ENCODE assay signal across 16 cellular contexts in genomic region chr11:135008412-135008811, GRCh38.
A peak's percentile ranks its signal among the peaks of the same experiment; 100 is the strongest.
DNase-seq lines count a peak whose midpoint lies in the region; ATAC-seq, FAIRE-seq and TF ChIP-seq lines count a peak whose summit lies in the region.
"Had no signal": no experiment of that assay in that cellular context is flagged by ENCODE, and none has a peak within 500 bp of the region (broad histone marks: within the 10 kb centered on the region; RNA-seq: fewer than 3 reads in every experiment).

No MANE protein-coding gene starts in this region.

- no peak for TF ChIP-seq EP300 in H1 (IDR thresholded peaks at IDR 0.05; ENCODE audit: borderline replicate concordance in 1 of 2, low read depth in 2 of 2, low read length in 2 of 2)

- no peak overlapping the region for H3K4ac ChIP-seq in H1 (replicated peaks; ENCODE audit: insufficient read length, low read depth, low read length)

- no peak overlapping the region for H3K4me3 ChIP-seq in right cardiac atrium (ENCODE audit: low read length)
- no peak overlapping the region for H3K4me3 ChIP-seq in H1 (ENCODE audit: extremely low read depth in 1 of 4, insufficient read depth in 2 of 4, low read depth in 3 of 4, low read length in 4 of 4)

- no peak for TF ChIP-seq RAD21 in H1 (IDR thresholded peaks at IDR 0.05 in 1 of 2, conservative IDR thresholded peaks at IDR 0.05 in 1 of 2; ENCODE audit: low read depth in 2 of 2, low read length in 2 of 2)

- POLR2A ChIA-PET in H1 (lab: Charles Lee; ENCODE audit: partially characterized antibody) = interaction anchor here (1.0 kb wide), 1 partner anchor 23 kb away, joined by 3 read pairs; no protein-coding TSS in a partner anchor

- H3K4me3 Mint-ChIP-seq in nephron progenitor cell = peak overlapping the region; percentile 24

- H2BK5ac ChIP-seq in H1 (ENCODE audit: low read depth, low read length) = no peak overlapping the region

- H3K27ac Mint-ChIP-seq in nephron progenitor cell = peak overlapping the region; percentile 16

- H3K9me3 Mint-ChIP-seq in nephron progenitor cell = peaks cover 21% of the 10 kb centered on the region

- DNase-seq in left ventricle myocardium superior (no peak), right cardiac atrium (no peak), H1 (ENCODE audit: low read depth in 1 of 2, low spot score in 2 of 2) (no peak), nephron progenitor cell (no peak), GM19240 (ENCODE audit: insufficient read length, low spot score) (no peak), SK-N-DZ (ENCODE audit: low spot score) (no peak)
- DNase-seq in effector CD8-positive, alpha-beta T cell (lab: John Stamatoyannopoulos, UW) = no peak
- DNase-seq in activated CD4-positive, alpha-beta T cell treated with anti-CD3 and anti-CD28 coated beads, Interleukin-2, amount 50 U/mL, for 4 hours = no peak
- DNase-seq: GOT3, NCI-H1048, NCI-H1417 treated with DMSO at 0.1 percent for 48 hours, NCI-H2081, NCI-H2227 treated with DMSO at 0.1 percent for 48 hours, RPMI8226, SHP77 treated with DMSO at 0.1 percent for 48 hours had no signal

- H3K27me3 ChIP-seq in right cardiac atrium (ENCODE audit: control insufficient read depth, insufficient read depth) (no peaks in the 10 kb centered on the region), H1 (replicated peaks in 1 of 4; ENCODE audit: control insufficient read depth in 3 of 4, extremely low read depth in 1 of 4, insufficient read depth in 3 of 4, low read length in 3 of 4) (no peaks in the 10 kb centered on the region)

- peak; percentile 49 for ATAC-seq in left ventricle myocardium superior
- no peak for ATAC-seq in right cardiac atrium
- ATAC-seq: HCT116 had no signal

- intact Hi-C loops in left ventricle myocardium superior (cut with micrococcal nuclease) = no loop called here
- intact Hi-C loops in right cardiac atrium (cut with DNase I) = no loop called here

- peaks cover 8% of the 10 kb centered on the region for H3K36me3 Mint-ChIP-seq in nephron progenitor cell (ENCODE audit: low read depth)

- no peak overlapping the region for H2BK12ac ChIP-seq in H1 (ENCODE audit: low read depth, low read length)

- H3K56ac ChIP-seq in H1 (replicated peaks; ENCODE audit: insufficient read length, low read depth, low read length) = no peak overlapping the region

- no peak overlapping the region for H3K14ac ChIP-seq in H1 (ENCODE audit: insufficient read length)

- H3K4me1 ChIP-seq in right cardiac atrium (ENCODE audit: control insufficient read depth, insufficient read depth, low read length) (no peaks in the 10 kb centered on the region), H1 (replicated peaks in 1 of 4; ENCODE audit: control insufficient read depth in 3 of 4, insufficient read depth in 4 of 4, low read length in 3 of 4) (peaks cover 0 to 5% (median 0%) of the 10 kb centered on the region in 4 experiments; a peak in 2 of 7 replicates)

- no peaks in the 10 kb centered on the region for H3K79me1 ChIP-seq in H1 (ENCODE audit: low read depth, low read length)

- H2BK20ac ChIP-seq in H1 (ENCODE audit: low read length) = peak overlapping the region; percentile 66; the same call in 1 of the 2 replicates

- TF ChIP-seq CTCF in H1 (IDR thresholded peaks at IDR 0.05; ENCODE audit: control extremely low read depth in 1 of 3, insufficient read depth in 1 of 3, low read depth in 1 of 3, low read length in 3 of 3) (no peak), nephron progenitor cell (IDR thresholded peaks at IDR 0.05) (no peak)

- H3K36me3 ChIP-seq in H1 (ENCODE audit: control insufficient read depth in 2 of 4, insufficient read depth in 4 of 4, low read length in 3 of 4) = no peaks in the 10 kb centered on the region

- no peak overlapping the region for H3K9ac ChIP-seq in H1 (replicated peaks in 1 of 4; ENCODE audit: extremely low read depth in 1 of 4, low read depth in 3 of 4, low read length in 3 of 4)

- no peak overlapping the region for H4K8ac ChIP-seq in H1 (ENCODE audit: extremely low read depth, insufficient read depth, low read length)

- no peaks in the 10 kb centered on the region for H3K9me3 ChIP-seq in right cardiac atrium (ENCODE audit: control insufficient read depth, low read length)
- no peaks in the 10 kb centered on the region for H3K9me3 ChIP-seq in H1 (ENCODE audit: insufficient read depth in 2 of 2, low read depth in 1 of 2, low read length in 1 of 2)

- no peak overlapping the region for H3K4me2 ChIP-seq in H1 (ENCODE audit: insufficient read depth in 1 of 2, low read depth in 2 of 2, low read length in 2 of 2)

- peaks cover 51% of the 10 kb centered on the region for H3K4me1 Mint-ChIP-seq in nephron progenitor cell

- H2BK15ac ChIP-seq in H1 (ENCODE audit: low read length) = no peak overlapping the region

- no peak overlapping the region for H2AFZ ChIP-seq in H1 (ENCODE audit: low read length)

- H4K5ac ChIP-seq in H1 (ENCODE audit: insufficient read length, low read depth, low read length) = no peak overlapping the region

- H2AK5ac ChIP-seq in H1 (ENCODE audit: low read depth, low read length) = no peak overlapping the region

- no peaks in the 10 kb centered on the region for H3K23me2 ChIP-seq in H1 (ENCODE audit: low read depth, low read length)

- H3K18ac ChIP-seq in H1 (ENCODE audit: extremely low read depth, low read length) = no peak overlapping the region

- H4K91ac ChIP-seq in H1 (replicated peaks; ENCODE audit: insufficient read length, low read length) = no peak overlapping the region

- TF ChIP-seq POLR2A in H1 (IDR thresholded peaks at IDR 0.05; ENCODE audit: control extremely low read depth in 1 of 2, low read depth in 2 of 2, low read length in 2 of 2) = no peak

- no peaks in the 10 kb centered on the region for H4K20me1 ChIP-seq in H1 (replicated peaks in 1 of 2; ENCODE audit: control insufficient read depth in 1 of 2, insufficient read depth in 2 of 2, low read length in 2 of 2)

- H3K23ac ChIP-seq in H1 (ENCODE audit: insufficient read length) = no peak overlapping the region

- WGBS in right cardiac atrium = 85% methylated on average over 4 of the region's 4 CpGs
- 94% methylated on average over 4 of the region's 4 CpGs; no CpG with 5 or more reads in 1 of the 2 experiments for WGBS in H1 (ENCODE audit: extremely low coverage in 1 of 2, insufficient coverage in 1 of 2, insufficient read length in 1 of 2, insufficient replicate concordance in 2 of 2, low coverage in 1 of 2, low lambda C conversion rate in 2 of 2, missing lambda C conversion rate in 1 of 2), 2 experiments

- FAIRE-seq in H1 (lab: Jason Lieb, UNC) = no peak

- no peak overlapping the region for H2BK120ac ChIP-seq in H1 (replicated peaks; ENCODE audit: low read depth, low read length)

- peaks cover 9% of the 10 kb centered on the region for H3K27me3 Mint-ChIP-seq in nephron progenitor cell (ENCODE audit: low read depth, poor library complexity)

- H3K79me2 ChIP-seq in H1 (ENCODE audit: control insufficient read depth in 1 of 2, insufficient read depth in 2 of 2, low read length in 2 of 2) = no peaks in the 10 kb centered on the region

- H3K27ac ChIP-seq in right cardiac atrium (ENCODE audit: low read length) (no peak overlapping the region), H1 (ENCODE audit: low read depth, low read length) (no peak overlapping the region)

- CTCF ChIA-PET in H1 (lab: Charles Lee; ENCODE audit: partially characterized antibody) = interaction anchor here (1.1 to 2.2 kb wide), 3 partner anchors 9 to 140 kb away, joined by 4 to 7 read pairs (median 5); no protein-coding TSS in a partner anchor

TF ChIP-seq in H1, 55 proteins besides CTCF, POLR2A, EP300 and RAD21:
- TF ChIP-seq SP1 (IDR thresholded peaks at IDR 0.05; ENCODE audit: low read depth, low read length) (no peak), RXRA (IDR thresholded peaks at IDR 0.05; ENCODE audit: insufficient read depth, low read depth, low read length) (no peak), EGR1 (IDR thresholded peaks at IDR 0.05; ENCODE audit: borderline replicate concordance, low read depth, low read length) (no peak), TAF1 (IDR thresholded peaks at IDR 0.05; ENCODE audit: low read depth, low read length) (no peak), RFX5 (IDR thresholded peaks at IDR 0.05; ENCODE audit: borderline replicate concordance, low read depth, low read length) (no peak), RNF2 (IDR thresholded peaks at IDR 0.05; ENCODE audit: borderline replicate concordance, low read depth, low read length, missing control alignments, poor library complexity, severe bottlenecking) (no peak), JUND (IDR thresholded peaks at IDR 0.05; ENCODE audit: low read length) (no peak), KDM1A (IDR thresholded peaks at IDR 0.05; ENCODE audit: borderline replicate concordance, low read length) (no peak), BCL11A (IDR thresholded peaks at IDR 0.05; ENCODE audit: low read depth in 2 of 2, low read length in 2 of 2) (no peak), TCF12 (IDR thresholded peaks at IDR 0.05; ENCODE audit: low read depth, low read length) (no peak), POLR2AphosphoS5 (IDR thresholded peaks at IDR 0.05; ENCODE audit: low read depth, low read length) (no peak), BRCA1 (IDR thresholded peaks at IDR 0.05; ENCODE audit: low read depth, low read length) (no peak), NRF1 (IDR thresholded peaks at IDR 0.05; ENCODE audit: low read depth, low read length) (no peak), RBBP5 (IDR thresholded peaks at IDR 0.05; ENCODE audit: borderline replicate concordance, low read depth, low read length) (no peak), TAF7 (optimal IDR thresholded peaks at IDR 0.05; ENCODE audit: borderline replicate concordance, low read depth, low read length) (no peak), EZH2 (IDR thresholded peaks at IDR 0.05; ENCODE audit: low read depth, low read length, severe bottlenecking) (no peak), CHD1 (IDR thresholded peaks at IDR 0.05; ENCODE audit: low read depth, low read length) (no peak)
- TF ChIP-seq, protein P1, sequence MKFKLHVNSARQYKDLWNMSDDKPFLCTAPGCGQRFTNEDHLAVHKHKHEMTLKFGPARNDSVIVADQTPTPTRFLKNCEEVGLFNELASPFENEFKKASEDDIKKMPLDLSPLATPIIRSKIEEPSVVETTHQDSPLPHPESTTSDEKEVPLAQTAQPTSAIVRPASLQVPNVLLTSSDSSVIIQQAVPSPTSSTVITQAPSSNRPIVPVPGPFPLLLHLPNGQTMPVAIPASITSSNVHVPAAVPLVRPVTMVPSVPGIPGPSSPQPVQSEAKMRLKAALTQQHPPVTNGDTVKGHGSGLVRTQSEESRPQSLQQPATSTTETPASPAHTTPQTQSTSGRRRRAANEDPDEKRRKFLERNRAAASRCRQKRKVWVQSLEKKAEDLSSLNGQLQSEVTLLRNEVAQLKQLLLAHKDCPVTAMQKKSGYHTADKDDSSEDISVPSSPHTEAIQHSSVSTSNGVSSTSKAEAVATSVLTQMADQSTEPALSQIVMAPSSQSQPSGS (IDR thresholded peaks at IDR 0.05; ENCODE audit: low read length) = no peak
TF ChIP-seq in H1: peak in this region for 0.
